11 cellular contexts compared by ENCODE assay signal in the genomic region with DNA sequence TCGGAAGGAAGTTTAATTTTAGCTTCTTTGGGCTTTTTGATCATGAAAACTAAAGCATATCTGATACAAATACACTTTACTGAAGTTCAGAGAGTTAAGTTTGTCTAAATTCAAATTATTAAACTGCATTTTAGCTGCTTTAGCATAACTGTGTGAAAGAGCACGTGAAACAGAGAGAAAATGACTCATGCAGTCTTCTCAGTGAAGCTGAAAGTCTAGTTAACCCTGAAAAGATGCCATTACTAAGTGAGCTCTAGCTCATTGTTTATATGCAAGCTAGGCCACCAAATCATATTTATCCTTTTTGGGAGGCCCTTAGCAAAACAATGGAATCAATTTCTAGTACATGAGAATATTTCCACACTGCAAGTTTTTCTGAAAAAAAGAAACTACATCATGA. TPM values are rescaled to one million over a fixed set of nuclear protein-coding genes. Genes with fewer than 3 reads are reported as not detected.
DNase-seq lines count a peak whose midpoint lies in the region; ATAC-seq and TF ChIP-seq lines count a peak whose summit lies in the region.
"Had no signal": no experiment of that assay in that cellular context is flagged by ENCODE, and none has a peak within 500 bp of the region (broad histone marks: within the 10 kb centered on the region; RNA-seq: fewer than 3 reads in every experiment).

No MANE protein-coding gene starts in this region.

- H3K4me1 Mint-ChIP-seq in endothelial cell (ENCODE audit: unreplicated experiment): no peaks in the 10 kb centered on the region

- in situ Hi-C loops in GM13977 (cut with MboI; ENCODE audit: low pct_unique_long_range_greater_than_20kb, low sequenced_read_pairs, unreplicated experiment): loop anchor here (10.0 kb wide), 1 partner anchor 219 kb away; no protein-coding TSS in a partner anchor

- TF ChIP-seq CTCF in GM13977 (IDR thresholded peaks at IDR 0.05; ENCODE audit: extremely low read depth, insufficient read depth, missing control alignments) (no peak), endothelial cell (IDR thresholded peaks at IDR 0.05; ENCODE audit: unreplicated experiment) (no peak)

- DNase-seq in A172 (ENCODE audit: low spot score) (peak; percentile 23), GM13977 (ENCODE audit: low spot score) (peak; percentile 39), dermis blood vessel endothelial cell (peak; percentile 47), endothelial cell (ENCODE audit: low spot score) (no peak), SIG-M5 treated with dmso at 0.1 percent for 504 hours (lab: John Stamatoyannopoulos, UW; ENCODE audit: unreplicated experiment) (no peak), NCI-H526 (lab: John Stamatoyannopoulos, UW) (no peak)
- no peak for DNase-seq in stimulated activated CD8-positive, alpha-beta memory T cell treated with anti-CD3 and anti-CD28 coated beads, Interleukin-4, amount 100 ng/mL, for 48 hours
- DNase-seq: CD8-positive, alpha-beta T cell; dorsolateral prefrontal cortex had no signal

- H3K36me3 Mint-ChIP-seq in endothelial cell (ENCODE audit: low read depth, unreplicated experiment): no peaks in the 10 kb centered on the region
- H3K36me3 Mint-ChIP-seq: CD8-positive, alpha-beta T cell had no signal

- no peak overlapping the region for H3K27ac Mint-ChIP-seq in endothelial cell (ENCODE audit: unreplicated experiment)
- H3K27ac Mint-ChIP-seq: CD8-positive, alpha-beta T cell had no signal

- H3K9me3 Mint-ChIP-seq in endothelial cell (ENCODE audit: unreplicated experiment): no peaks in the 10 kb centered on the region
- H3K9me3 Mint-ChIP-seq: CD8-positive, alpha-beta T cell had no signal

- H3K4me3 Mint-ChIP-seq in endothelial cell (ENCODE audit: unreplicated experiment): no peak overlapping the region
- H3K4me3 Mint-ChIP-seq: CD8-positive, alpha-beta T cell had no signal

- ATAC-seq in HG03442 (IDR thresholded peaks at IDR 0.05; ENCODE audit: unreplicated experiment): peak; percentile 61
- ATAC-seq: CD8-positive, alpha-beta T cell had no signal

- no peaks in the 10 kb centered on the region for H3K27me3 Mint-ChIP-seq in endothelial cell (ENCODE audit: unreplicated experiment)

RNA-seq across cellular contexts. Expression of a gene that starts 27.6 kb away (rescaled TPM):
- not detected in 2 replicates for total RNA-seq in A172 (2014; rRNA removed; shearing (Covaris generic))
- not detected in 2 replicates for total RNA-seq in dermis blood vessel endothelial cell
- total RNA-seq in endothelial cell (ENCODE audit: unreplicated experiment): not detected
- total RNA-seq: CD8-positive, alpha-beta T cell; dorsolateral prefrontal cortex; OCI-LY7 had no signal

RNA-seq across cellular contexts. Expression of a gene that starts 57.3 kb away (rescaled TPM):
- total RNA-seq in A172 (2014; rRNA removed; shearing (Covaris generic)): 29.4 and 30.3 TPM in 2 replicates
- total RNA-seq in dermis blood vessel endothelial cell: 88.9 and 99.9 TPM in 2 replicates
- total RNA-seq in endothelial cell (ENCODE audit: unreplicated experiment): 55.5 TPM

Comparison
In these comparisons a context has a peak if more than half of its experiments do, and no peak if none do; other contexts are left out.
1. DNase-seq: peak in A172 (single experiment), GM13977 (single experiment) and dermis blood vessel endothelial cell (single experiment); none in endothelial cell (single experiment), SIG-M5 treated with dmso at 0.1 percent for 504 hours (single experiment), stimulated activated CD8-positive, alpha-beta memory T cell treated with anti-CD3 and anti-CD28 coated beads, Interleukin-4, amount 100 ng/mL, for 48 hours (single experiment) and NCI-H526 (0 of 2).